Comparison of ENCODE assay signal across 10 cellular contexts in the genomic region with DNA sequence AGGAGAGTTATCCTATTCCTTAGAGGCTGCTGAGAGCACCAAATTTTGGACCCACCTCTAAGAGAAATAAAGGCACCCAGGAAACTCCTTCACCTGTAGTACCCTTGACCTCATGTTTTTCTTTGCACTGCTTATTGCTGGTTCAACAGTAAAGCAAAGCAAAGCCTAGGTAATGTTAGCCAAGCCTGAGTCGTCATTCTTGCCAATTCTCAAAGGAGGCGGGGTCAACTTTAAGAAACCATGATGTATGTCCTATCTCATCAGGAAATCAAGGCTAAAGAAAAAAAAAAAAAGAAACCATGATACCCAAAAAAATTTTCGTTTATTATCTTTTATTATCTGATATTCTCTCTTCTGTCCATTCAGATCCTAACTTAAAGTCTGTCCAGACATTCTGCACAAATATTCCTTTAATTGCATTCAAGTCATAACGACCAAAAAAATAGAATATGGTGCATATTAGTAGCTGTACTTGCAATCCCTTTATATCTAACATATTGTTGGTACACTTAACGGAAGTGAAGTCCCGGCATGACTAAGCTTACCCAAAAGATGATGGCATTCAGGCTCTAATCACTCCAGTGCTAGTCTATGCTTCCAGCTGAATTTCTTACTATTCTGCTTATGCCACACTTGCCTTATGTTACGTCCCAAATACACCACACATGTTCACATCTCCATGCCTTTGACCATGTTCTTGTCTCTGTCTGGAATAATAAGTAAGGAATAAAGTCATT. TPM values are rescaled to one million over a fixed set of nuclear protein-coding genes. Genes with fewer than 3 reads are reported as not detected.
DNase-seq lines count a peak whose midpoint lies in the region; TF ChIP-seq lines count a peak whose summit lies in the region.
"Had no signal": no experiment of that assay in that cellular context is flagged by ENCODE, and none has a peak within 500 bp of the region (broad histone marks: within the 10 kb centered on the region; RNA-seq: fewer than 3 reads in every experiment).

No MANE protein-coding gene starts in this region.

- H3K4me3 Mint-ChIP-seq in activated naive CD4-positive, alpha-beta T cell treated with anti-CD3 and anti-CD28 coated beads, Interleukin-2, amount 10 ng/mL, durations not matched to agents 7 days and 5 days = peak overlapping the region; percentile 88
- peak overlapping the region; percentile 99 for H3K4me3 Mint-ChIP-seq in activated CD4-positive, alpha-beta memory T cell treated with anti-CD3 and anti-CD28 coated beads, Interleukin-2, amount 10 ng/mL, durations not matched to agents 7 days and 5 days
- H3K4me3 Mint-ChIP-seq in CD14-positive monocyte = peak overlapping the region in 1 of 2 donors; percentile 99

- TF ChIP-seq EP300 in suprapubic skin (IDR thresholded peaks at IDR 0.05) (no peak), sigmoid colon (IDR thresholded peaks at IDR 0.05) (no peak)

- H3K36me3 Mint-ChIP-seq in activated naive CD4-positive, alpha-beta T cell treated with anti-CD3 and anti-CD28 coated beads, Interleukin-2, amount 10 ng/mL, durations not matched to agents 7 days and 5 days = peaks cover 26% of the 10 kb centered on the region
- H3K36me3 Mint-ChIP-seq in activated CD4-positive, alpha-beta memory T cell treated with anti-CD3 and anti-CD28 coated beads, Interleukin-2, amount 10 ng/mL, durations not matched to agents 7 days and 5 days (ENCODE audit: low read depth) = peaks cover 53% of the 10 kb centered on the region
- peaks cover 26 to 28% of the 10 kb centered on the region in 2 donors for H3K36me3 Mint-ChIP-seq in CD14-positive monocyte

- no peak for TF ChIP-seq POLR2A in suprapubic skin (IDR thresholded peaks at IDR 0.05)
- TF ChIP-seq POLR2A in sigmoid colon (IDR thresholded peaks at IDR 0.05) = no peak

- H3K9me3 ChIP-seq in iPS-20b (ENCODE audit: insufficient read depth, low read depth, low read length) = peaks cover 4% of the 10 kb centered on the region; the same call in 1 of the 2 replicates
- H3K9me3 ChIP-seq in suprapubic skin = no peaks in the 10 kb centered on the region
- no peaks in the 10 kb centered on the region for H3K9me3 ChIP-seq in sigmoid colon

- peaks cover 3% of the 10 kb centered on the region for H3K9me3 Mint-ChIP-seq in activated naive CD4-positive, alpha-beta T cell treated with anti-CD3 and anti-CD28 coated beads, Interleukin-2, amount 10 ng/mL, durations not matched to agents 7 days and 5 days
- H3K9me3 Mint-ChIP-seq in activated CD4-positive, alpha-beta memory T cell treated with anti-CD3 and anti-CD28 coated beads, Interleukin-2, amount 10 ng/mL, durations not matched to agents 7 days and 5 days = peaks cover 6% of the 10 kb centered on the region
- H3K9me3 Mint-ChIP-seq in CD14-positive monocyte = peaks cover 0 to 7% (median under 1%) of the 10 kb centered on the region in 7 donors

- H3K36me3 ChIP-seq in iPS-20b (ENCODE audit: insufficient read depth, low read depth, low read length) = peaks cover 40% of the 10 kb centered on the region
- H3K36me3 ChIP-seq in suprapubic skin = peaks cover 7% of the 10 kb centered on the region
- peaks cover 0 to 11% (median 0%) of the 10 kb centered on the region in 4 donors for H3K36me3 ChIP-seq in sigmoid colon

- POLR2A ChIA-PET in activated CD4-positive, alpha-beta memory T cell treated with anti-CD3 and anti-CD28 coated beads, Interleukin-2, amount 10 ng/mL, durations not matched to agents 7 days and 5 days (lab: Charles Lee) = interaction anchor here (0.6 to 9.5 kb wide), 18 partner anchors 11 to 323 kb away, joined by 3 to 296 read pairs (median 15); partner anchors contain the start of gene NFIL3

- no peak overlapping the region for H3K27ac Mint-ChIP-seq in activated naive CD4-positive, alpha-beta T cell treated with anti-CD3 and anti-CD28 coated beads, Interleukin-2, amount 10 ng/mL, durations not matched to agents 7 days and 5 days
- peak overlapping the region; percentile 94 for H3K27ac Mint-ChIP-seq in activated CD4-positive, alpha-beta memory T cell treated with anti-CD3 and anti-CD28 coated beads, Interleukin-2, amount 10 ng/mL, durations not matched to agents 7 days and 5 days
- no peak overlapping the region for H3K27ac Mint-ChIP-seq in CD14-positive monocyte

- peaks cover 46% of the 10 kb centered on the region for H3K4me1 Mint-ChIP-seq in activated naive CD4-positive, alpha-beta T cell treated with anti-CD3 and anti-CD28 coated beads, Interleukin-2, amount 10 ng/mL, durations not matched to agents 7 days and 5 days
- peaks cover 69% of the 10 kb centered on the region for H3K4me1 Mint-ChIP-seq in activated CD4-positive, alpha-beta memory T cell treated with anti-CD3 and anti-CD28 coated beads, Interleukin-2, amount 10 ng/mL, durations not matched to agents 7 days and 5 days
- H3K4me1 Mint-ChIP-seq in CD14-positive monocyte = peaks cover 24% of the 10 kb centered on the region

- H3K4me3 ChIP-seq in iPS-20b (ENCODE audit: low read length) (peak overlapping the region; percentile 98), suprapubic skin (peak overlapping the region; percentile 99), sigmoid colon (peak overlapping the region in 1 of 4 donors; percentile 97)

- H3K27ac ChIP-seq in iPS-20b (ENCODE audit: low read length) (no peak overlapping the region), suprapubic skin (no peak overlapping the region), sigmoid colon (peak overlapping the region in 2 of 4 donors; percentile 90)
- H3K27ac ChIP-seq: RWPE1 had no signal

- CTCF ChIA-PET in activated naive CD4-positive, alpha-beta T cell treated with anti-CD3 and anti-CD28 coated beads, Interleukin-2, amount 10 ng/mL, durations not matched to agents 7 days and 5 days (lab: Charles Lee) = interaction anchor here (0.8 to 1.8 kb wide), 8 partner anchors 64 to 325 kb away, joined by 3 to 7 read pairs (median 4); partner anchors contain the start of gene NFIL3
- CTCF ChIA-PET in activated CD4-positive, alpha-beta memory T cell treated with anti-CD3 and anti-CD28 coated beads, Interleukin-2, amount 10 ng/mL, durations not matched to agents 7 days and 5 days (lab: Charles Lee) = interaction anchor here (0.9 to 6.4 kb wide), 7 partner anchors 52 to 445 kb away, joined by 3 to 54 read pairs (median 10); partner anchors contain the start of gene NFIL3

- H3K4me1 ChIP-seq in iPS-20b (ENCODE audit: insufficient read depth, low read length) (peaks cover 11% of the 10 kb centered on the region), suprapubic skin (peaks cover 31% of the 10 kb centered on the region), sigmoid colon (peaks cover 0 to 36% (median 18%) of the 10 kb centered on the region in 4 donors)

- no peak overlapping the region; the same call in 1 of the 2 replicates for H3K9ac ChIP-seq in iPS-20b (ENCODE audit: low read depth, low read length)

- 52% methylated on average over 7 of the region's 7 CpGs for WGBS in suprapubic skin
- WGBS in sigmoid colon, 2 donors = 59 to 79% methylated on average over 7 of the region's 7 CpGs

- intact Hi-C loops in sigmoid colon (cut with DNase I) = loop anchor here (2.0 to 10.0 kb wide), 3 partner anchors 167 to 323 kb away; no protein-coding TSS in a partner anchor
- intact Hi-C loops in CD14-positive monocyte (cut with micrococcal nuclease) = loop anchor here (5.0 to 10.0 kb wide), 4 partner anchors 37 to 62 kb away; partner anchors contain the start of gene NFIL3 (in 1 of the 2)

- H3K27me3 Mint-ChIP-seq in activated naive CD4-positive, alpha-beta T cell treated with anti-CD3 and anti-CD28 coated beads, Interleukin-2, amount 10 ng/mL, durations not matched to agents 7 days and 5 days = no peaks in the 10 kb centered on the region
- H3K27me3 Mint-ChIP-seq in activated CD4-positive, alpha-beta memory T cell treated with anti-CD3 and anti-CD28 coated beads, Interleukin-2, amount 10 ng/mL, durations not matched to agents 7 days and 5 days = no peaks in the 10 kb centered on the region
- peaks cover 0 to 1% (median 0%) of the 10 kb centered on the region in 3 donors for H3K27me3 Mint-ChIP-seq in CD14-positive monocyte (ENCODE audit: low read depth in 3 of 3)

- no peak for TF ChIP-seq CTCF in suprapubic skin (IDR thresholded peaks at IDR 0.05)
- no peak for TF ChIP-seq CTCF in sigmoid colon (IDR thresholded peaks at IDR 0.05)
- no peak for TF ChIP-seq CTCF in CD14-positive monocyte (IDR thresholded peaks at IDR 0.05)

- DNase-seq in activated naive CD4-positive, alpha-beta T cell treated with anti-CD3 and anti-CD28 coated beads, Interleukin-2, amount 10 ng/mL, durations not matched to agents 7 days and 5 days = no peak
- no peak for DNase-seq in activated naive CD4-positive, alpha-beta T cell (lab: John Stamatoyannopoulos, UW)
- peak; percentile 42 for DNase-seq in activated CD4-positive, alpha-beta memory T cell treated with anti-CD3 and anti-CD28 coated beads, Interleukin-2, amount 10 ng/mL, durations not matched to agents 7 days and 5 days
- no peak for DNase-seq in suprapubic skin (ENCODE audit: low spot score in 2 of 2)
- no peak for DNase-seq in NCI-H1417 (lab: John Stamatoyannopoulos, UW)
- DNase-seq in sigmoid colon = no peak
- no peak for DNase-seq in CD14-positive monocyte (ENCODE audit: low spot score)
- DNase-seq: effector memory CD4-positive, alpha-beta T cell had no signal

- H3K27me3 ChIP-seq in iPS-20b (ENCODE audit: insufficient read depth, low read length) (no peaks in the 10 kb centered on the region), suprapubic skin (no peaks in the 10 kb centered on the region), sigmoid colon (no peaks in the 10 kb centered on the region)

RNA-seq across cellular contexts. Expression of gene AUH, which starts 1.8 kb away (rescaled TPM):
- 10 to 100 TPM; 34.8 to 39.3 TPM for total RNA-seq in activated CD4-positive, alpha-beta memory T cell treated with anti-CD3 and anti-CD28 coated beads, Interleukin-2, amount 10 ng/mL, durations not matched to agents 7 days and 5 days
- 10 to 100 TPM; 26.0 to 61.0 (median 31.0) TPM for total RNA-seq in suprapubic skin
- total RNA-seq in sigmoid colon = 10 to 100 TPM; 27.1 to 36.4 (median 28.1) TPM
- 10 to 100 TPM; 13.1 to 40.9 (median 33.0) TPM for polyA plus RNA-seq in sigmoid colon
- 1 to 10 TPM; 8.4 to 9.9 TPM for polyA plus RNA-seq in CD14-positive monocyte
